ENCODE assay signal across 23 cellular contexts in genomic region chr12:104232609-104233280, GRCh38.
"Had no signal": no experiment of that assay in that cellular context is flagged by ENCODE, and none has a peak within 500 bp of the region (broad histone marks: within the 10 kb centered on the region; RNA-seq: fewer than 3 reads in every experiment).

No MANE protein-coding gene starts in this region.

- H3K27ac ChIP-seq: gastrocnemius medialis, prostate gland, right atrium auricular region, sigmoid colon, stomach, thyroid gland, vagina had no signal

- H3K9me3 ChIP-seq: gastrocnemius medialis, prostate gland, thyroid gland had no signal

- H3K4me1 ChIP-seq: gastrocnemius medialis, prostate gland, right atrium auricular region, sigmoid colon, stomach, thyroid gland, vagina had no signal

- H3K36me3 ChIP-seq: gastrocnemius medialis, prostate gland, right atrium auricular region, sigmoid colon, stomach, thyroid gland, vagina had no signal

- H3K4me3 ChIP-seq: gastrocnemius medialis, prostate gland, right atrium auricular region, sigmoid colon, stomach, thyroid gland, vagina had no signal

- DNase-seq: cortex of kidney; effector memory CD8-positive, alpha-beta T cell; gastrocnemius medialis; head of caudate nucleus; kidney; mesendoderm; midbrain; naive thymus-derived CD8-positive, alpha-beta T cell; nephron progenitor cell; nucleus accumbens; sigmoid colon; stimulated activated CD4-positive, alpha-beta T cell treated with anti-CD3 and anti-CD28 coated beads, Interleukin-2, amount 100 ng/mL, for 24 hours; stimulated activated CD4-positive, alpha-beta T cell treated with anti-CD3 and anti-CD28 coated beads, Interleukin-4, amount 100 ng/mL, for 24 hours; stimulated activated naive CD4-positive, alpha-beta T cell treated with Interleukin-2 at 50 U/mL for 16 hours; stomach; thyroid gland; trophoblast cell had no signal

- H3K27me3 ChIP-seq: gastrocnemius medialis, right atrium auricular region, sigmoid colon, stomach, thyroid gland, vagina had no signal

- FAIRE-seq: endometrium, kidney had no signal

- ATAC-seq: effector memory CD8-positive, alpha-beta T cell; gastrocnemius medialis; left lobe of liver; naive thymus-derived CD8-positive, alpha-beta T cell; stimulated activated effector memory CD8-positive, alpha-beta T cell treated with anti-CD3 and anti-CD28 coated beads, Interleukin-12 subunit alpha, Interleukin-12 subunit beta, amount 100 ng/mL, for 72 hours had no signal
